ENCODE assay signal across 8 cellular contexts in the genomic region with DNA sequence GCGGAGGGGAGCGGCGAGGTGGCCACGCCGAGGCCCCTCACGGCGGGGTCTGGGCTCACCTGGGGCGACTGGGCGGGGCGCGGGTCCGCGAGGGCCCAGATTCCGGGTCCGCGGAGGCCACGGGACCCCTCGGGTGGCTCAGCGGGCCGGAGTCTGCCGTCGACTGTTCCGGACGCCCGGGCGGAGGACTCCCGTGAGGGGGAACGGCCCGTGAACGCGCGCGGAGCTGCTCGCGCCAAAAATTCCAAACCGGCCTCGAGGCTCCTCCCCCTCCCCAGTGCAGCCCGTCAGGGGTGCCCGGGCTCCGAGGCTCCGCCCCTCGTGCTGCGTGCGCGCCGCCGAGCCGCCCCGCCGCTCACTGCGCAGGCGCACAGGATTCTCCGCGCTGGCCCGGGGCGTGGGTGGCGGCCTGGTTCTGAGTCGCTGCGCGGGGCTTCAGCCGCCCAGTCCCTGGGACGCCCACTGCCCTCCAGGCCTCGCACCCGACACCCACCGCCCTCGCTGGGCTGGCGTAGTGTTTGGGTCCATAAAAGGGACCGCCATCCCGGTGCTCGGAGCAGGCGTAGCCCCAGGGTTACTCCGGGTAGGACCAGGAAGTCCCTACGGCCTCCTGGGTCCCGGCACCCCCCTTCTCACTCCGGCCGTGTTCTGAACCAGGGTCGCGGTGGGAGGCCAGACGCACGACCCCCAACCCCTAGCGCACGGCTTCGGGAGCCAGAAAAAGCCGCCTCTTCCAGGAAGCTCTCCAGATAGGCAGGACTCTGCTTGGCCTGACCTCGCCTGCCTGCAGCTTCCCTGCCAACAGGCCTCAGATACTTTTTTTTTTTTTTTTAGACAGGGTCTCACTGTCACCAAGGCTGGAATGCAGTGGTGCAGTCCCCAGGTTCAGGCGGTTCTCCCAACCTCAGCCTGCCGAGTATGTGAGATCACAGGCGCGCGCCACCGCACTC. TPM values are rescaled to one million over a fixed set of nuclear protein-coding genes. Genes with fewer than 3 reads are reported as not detected.
DNase-seq lines count a peak whose midpoint lies in the region; ATAC-seq and TF ChIP-seq lines count a peak whose summit lies in the region.

A gene (minus strand): TSS at position 220 of the 950 bp plus-strand sequence. CDS start 789 bp downstream, outside the sequence.

- H3K4me3 ChIP-seq in KMS-11 (IDR thresholded peaks at IDR 0.05; ENCODE audit: insufficient read depth, low read depth, low read length) (peak within 1 kb of the TSS; percentile 16), fibroblast of mammary gland (ENCODE audit: control insufficient read depth, low read depth, low read length) (peak within 1 kb of the TSS; percentile 65)

- H3K9me3 Mint-ChIP-seq in activated T-helper 17 cell treated with anti-CD3 and anti-CD28 coated beads, Interleukin-2, amount 50 U/mL, for 72 hours: no peaks in the 10 kb centered on the region
- H3K9me3 Mint-ChIP-seq in naive thymus-derived CD8-positive, alpha-beta T cell: no peaks in the 10 kb centered on the region
- H3K9me3 Mint-ChIP-seq in stimulated activated naive B cell treated with anti-CD40 and anti-IgM and Interleukin-4, amounts not matched to agents 10 μg/mL and 1 μg/mL and 100 μg/mL, for 72 hours: no peaks in the 10 kb centered on the region

- H3K27me3 Mint-ChIP-seq in activated T-helper 17 cell treated with anti-CD3 and anti-CD28 coated beads, Interleukin-2, amount 50 U/mL, for 72 hours: no peaks in the 10 kb centered on the region
- peaks cover 0 to 7% (median 0%) of the 10 kb centered on the region in 5 donors for H3K27me3 Mint-ChIP-seq in naive thymus-derived CD8-positive, alpha-beta T cell
- H3K27me3 Mint-ChIP-seq in stimulated activated naive B cell treated with anti-CD40 and anti-IgM and Interleukin-4, amounts not matched to agents 10 μg/mL and 1 μg/mL and 100 μg/mL, for 72 hours: peaks cover 0 to 5% of the 10 kb centered on the region in 2 donors

- peaks cover 33% of the 10 kb centered on the region for H3K36me3 Mint-ChIP-seq in activated T-helper 17 cell treated with anti-CD3 and anti-CD28 coated beads, Interleukin-2, amount 50 U/mL, for 72 hours (ENCODE audit: low read depth)
- no peaks in the 10 kb centered on the region for H3K36me3 Mint-ChIP-seq in naive thymus-derived CD8-positive, alpha-beta T cell
- peaks cover 0 to 5% of the 10 kb centered on the region in 2 donors for H3K36me3 Mint-ChIP-seq in stimulated activated naive B cell treated with anti-CD40 and anti-IgM and Interleukin-4, amounts not matched to agents 10 μg/mL and 1 μg/mL and 100 μg/mL, for 72 hours

- H4K20me1 ChIP-seq in KMS-11 (ENCODE audit: insufficient read depth): no peaks in the 10 kb centered on the region

- peak within 1 kb of the TSS; percentile 75 for H3K4me2 ChIP-seq in KMS-11

- peaks cover 19% of the 10 kb centered on the region for H3K27me3 ChIP-seq in KMS-11 (ENCODE audit: insufficient read depth, low read depth)

- POLR2A ChIA-PET in naive thymus-derived CD8-positive, alpha-beta T cell (lab: Charles Lee): interaction anchor here (0.6 to 1.9 kb wide), 16 partner anchors 9 to 1004 kb away, joined by 3 to 14 read pairs (median 4); a partner anchor contains a TSS

- H3K4me3 Mint-ChIP-seq in activated T-helper 17 cell treated with anti-CD3 and anti-CD28 coated beads, Interleukin-2, amount 50 U/mL, for 72 hours: peak within 1 kb of the TSS; percentile 84
- H3K4me3 Mint-ChIP-seq in naive thymus-derived CD8-positive, alpha-beta T cell: peak within 1 kb of the TSS; percentile 61 to 87 (median 80)
- peak within 1 kb of the TSS; percentile 89 to 90 for H3K4me3 Mint-ChIP-seq in stimulated activated naive B cell treated with anti-CD40 and anti-IgM and Interleukin-4, amounts not matched to agents 10 μg/mL and 1 μg/mL and 100 μg/mL, for 72 hours

- peak within 1 kb of the TSS; percentile 64 for H2AFZ ChIP-seq in KMS-11 (ENCODE audit: low read depth)

- H3K4me1 ChIP-seq in KMS-11 (ENCODE audit: low read depth, poor library complexity, severe bottlenecking): peaks cover 38% of the 10 kb centered on the region

- no peaks in the 10 kb centered on the region for H3K36me3 ChIP-seq in KMS-11 (ENCODE audit: insufficient read depth)

- H3K4me1 Mint-ChIP-seq in activated T-helper 17 cell treated with anti-CD3 and anti-CD28 coated beads, Interleukin-2, amount 50 U/mL, for 72 hours: peaks cover 3% of the 10 kb centered on the region
- peaks cover 0 to 25% (median 15%) of the 10 kb centered on the region in 4 donors for H3K4me1 Mint-ChIP-seq in naive thymus-derived CD8-positive, alpha-beta T cell
- H3K4me1 Mint-ChIP-seq in stimulated activated naive B cell treated with anti-CD40 and anti-IgM and Interleukin-4, amounts not matched to agents 10 μg/mL and 1 μg/mL and 100 μg/mL, for 72 hours: peaks cover 10 to 39% of the 10 kb centered on the region in 2 donors

- H3K9ac ChIP-seq in KMS-11: peak within 1 kb of the TSS; percentile 87

- H3K27ac Mint-ChIP-seq in activated T-helper 17 cell treated with anti-CD3 and anti-CD28 coated beads, Interleukin-2, amount 50 U/mL, for 72 hours: peak within 1 kb of the TSS; percentile 88
- H3K27ac Mint-ChIP-seq in naive thymus-derived CD8-positive, alpha-beta T cell: peak within 1 kb of the TSS; percentile 44 to 87 (median 82)
- H3K27ac Mint-ChIP-seq in stimulated activated naive B cell treated with anti-CD40 and anti-IgM and Interleukin-4, amounts not matched to agents 10 μg/mL and 1 μg/mL and 100 μg/mL, for 72 hours: peak within 1 kb of the TSS; percentile 94

- ATAC-seq in GM21737 (IDR thresholded peaks at IDR 0.05; ENCODE audit: unreplicated experiment): peak; percentile 61
- peak; percentile 88 for ATAC-seq in activated T-helper 17 cell treated with anti-CD3 and anti-CD28 coated beads, Interleukin-2, amount 50 U/mL, for 72 hours (replicated peaks)
- ATAC-seq in naive thymus-derived CD8-positive, alpha-beta T cell: peak; percentile 91 to 96
- ATAC-seq in stimulated activated naive B cell treated with anti-CD40 and anti-IgM and Interleukin-4, amounts not matched to agents 10 μg/mL and 1 μg/mL and 100 μg/mL, for 72 hours (replicated peaks): peak; percentile 87 to 90

- peaks cover 32% of the 10 kb centered on the region; the same call in 1 of the 2 replicates for H3K79me2 ChIP-seq in KMS-11 (ENCODE audit: insufficient read depth, low read depth)

- peak within 1 kb of the TSS; percentile 58 for H3K27ac ChIP-seq in KMS-11

- no peak for TF ChIP-seq CTCF in KMS-11 (conservative IDR thresholded peaks at IDR 0.05; ENCODE audit: low read depth, low read length)
- no peak for TF ChIP-seq CTCF in fibroblast of mammary gland (conservative IDR thresholded peaks at IDR 0.05; ENCODE audit: control insufficient read depth, insufficient read depth, low read depth, low read length)

- peak; percentile 79 for DNase-seq in DMS79 treated with DMSO at 0.1 percent for 48 hours (lab: John Stamatoyannopoulos, UW)
- peak; percentile 97 for DNase-seq in RPMI8226
- DNase-seq in fibroblast of mammary gland (ENCODE audit: low read depth): peak; percentile 77
- DNase-seq in naive thymus-derived CD8-positive, alpha-beta T cell: peak; percentile 89 to 99 (median 95)
- peak; percentile 95 for DNase-seq in stimulated activated naive B cell treated with anti-CD40 and anti-IgM and Interleukin-4, amounts not matched to agents 10 μg/mL and 1 μg/mL and 100 μg/mL, for 72 hours

RNA-seq across cellular contexts. Expression of the gene that starts here (rescaled TPM):
- total RNA-seq in activated T-helper 17 cell treated with anti-CD3 and anti-CD28 coated beads, Interleukin-2, amount 50 U/mL, for 72 hours: 100 to 1,000 TPM in 1 of 2 donors, 10 to 100 TPM in 1; 97.7 to 154 TPM
- total RNA-seq in naive thymus-derived CD8-positive, alpha-beta T cell: not detected
- polyA plus RNA-seq in naive thymus-derived CD8-positive, alpha-beta T cell: under 1 TPM in 1 of 3 donors, not detected in 2; 0.37 TPM

Comparison
In these comparisons a context has a peak if more than half of its experiments do, and no peak if none do; other contexts are left out.
1. Peak in every context shown above with its lines: DNase-seq, ATAC-seq, H3K4me3 ChIP-seq and H3K27ac ChIP-seq.
2. RNA of the gene that starts here (total RNA-seq): 97.7 to 154 TPM in activated T-helper 17 cell treated with anti-CD3 and anti-CD28 coated beads, Interleukin-2, amount 50 U/mL, for 72 hours; not detected in naive thymus-derived CD8-positive, alpha-beta T cell; every median in the first group is over 10 times any median in the second.
3. Peak in DNase-seq and ATAC-seq in naive thymus-derived CD8-positive, alpha-beta T cell; RNA of the gene not detected or under 1 TPM.